ENCODE assay signal across 8 cellular contexts in the genomic region with DNA sequence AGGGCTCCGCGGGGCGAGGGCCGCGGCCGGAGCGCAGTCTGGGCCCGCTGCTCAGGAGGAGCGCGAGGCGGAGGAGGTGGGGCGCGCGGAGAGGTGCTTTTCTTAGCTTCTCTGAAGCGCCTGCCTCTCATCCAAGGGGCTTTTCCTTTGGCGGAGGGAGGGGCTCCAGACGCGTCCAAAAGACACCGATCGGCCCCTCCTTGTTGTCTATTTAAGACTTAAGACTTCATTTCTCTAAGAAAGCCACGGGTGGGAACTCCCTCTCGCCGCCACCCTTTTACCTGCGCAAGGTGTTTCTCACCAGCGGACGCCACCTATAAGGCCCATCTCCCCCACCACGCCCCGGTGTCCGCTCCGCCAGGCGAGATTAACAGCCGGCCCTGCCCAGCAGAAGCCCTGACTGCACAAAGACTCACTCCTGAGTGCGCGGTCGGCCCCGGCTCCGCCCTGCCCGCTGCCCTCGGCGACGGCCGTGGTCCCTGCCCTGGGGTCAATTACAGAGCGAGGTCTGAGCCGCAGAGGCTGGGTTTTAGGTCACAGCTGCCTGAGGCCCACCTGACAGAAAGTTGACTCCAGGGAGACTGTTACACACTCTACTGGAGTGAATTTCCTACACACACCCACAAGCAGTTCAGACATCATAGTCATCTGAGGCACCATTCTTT. TPM values are rescaled to one million over a fixed set of nuclear protein-coding genes. Genes with fewer than 3 reads are reported as not detected.
A peak's percentile ranks its signal among the peaks of the same experiment; 100 is the strongest.
DNase-seq lines count a peak whose midpoint lies in the region; ATAC-seq, FAIRE-seq and TF ChIP-seq lines count a peak whose summit lies in the region.

A gene (minus strand): TSS at position 402 of the 665 bp plus-strand sequence. CDS start 450 bp downstream, outside the sequence.

- peak within 1 kb of the TSS; percentile 91 for H3K4me3 Mint-ChIP-seq in astrocyte (ENCODE audit: unreplicated experiment)
- no peak within 1 kb of the TSS for H3K4me3 Mint-ChIP-seq in activated T-cell treated with anti-CD3 and anti-CD28 coated beads, Interleukin-2, amount 50 U/mL, for 24 hours
- no peak within 1 kb of the TSS for H3K4me3 Mint-ChIP-seq in natural killer cell treated with Interleukin-12 subunit alpha and Interleukin-12 subunit beta and Interleukin-15 and Interleukin-18, amount 100 ng/mL, for 72 hours

- H4K20me1 ChIP-seq in astrocyte (ENCODE audit: insufficient read depth, low read length), result no peaks in the 10 kb centered on the region
- H4K20me1 ChIP-seq in keratinocyte (ENCODE audit: control insufficient read depth, extremely low read depth, insufficient read depth, low read length), result no peaks in the 10 kb centered on the region

- no peaks in the 10 kb centered on the region for H3K79me2 ChIP-seq in astrocyte (ENCODE audit: insufficient read depth, low read length)
- H3K79me2 ChIP-seq in keratinocyte (ENCODE audit: control insufficient read depth, insufficient read depth, low read length), result peaks cover 40% of the 10 kb centered on the region

- dilution Hi-C loops in keratinocyte (cut with MboI; ENCODE audit: extremely low pct_ligation_motif_present, low sequenced_read_pairs), result no loop called here

- no peak within 1 kb of the TSS for H3K27ac ChIP-seq in astrocyte (ENCODE audit: low read depth, low read length)
- peak within 1 kb of the TSS; percentile 90 for H3K27ac ChIP-seq in keratinocyte (ENCODE audit: control insufficient read depth, insufficient read depth, low read length)
- peak within 1 kb of the TSS in 7 of 8 donors; percentile 23 to 90 (median 68) for H3K27ac ChIP-seq in spleen

- no peaks in the 10 kb centered on the region for H3K9me1 ChIP-seq in keratinocyte (ENCODE audit: control insufficient read depth, extremely low read depth, insufficient read depth, low read length)

- intact Hi-C loops in spleen (cut with DNase I; ENCODE audit: low total_unique reads), result no loop called here

- H3K27me3 ChIP-seq in astrocyte (ENCODE audit: insufficient read depth, low read length), result peaks cover 7% of the 10 kb centered on the region
- H3K27me3 ChIP-seq in keratinocyte (ENCODE audit: control insufficient read depth, extremely low read depth, insufficient read depth, low read length), result no peaks in the 10 kb centered on the region
- peaks cover 0 to 51% (median 17%) of the 10 kb centered on the region in 7 donors for H3K27me3 ChIP-seq in spleen (replicated peaks in 1 of 7)

- ATAC-seq in GM21390 (IDR thresholded peaks at IDR 0.05; ENCODE audit: unreplicated experiment), result no peak
- no peak for ATAC-seq in natural killer cell treated with Interleukin-12 subunit alpha and Interleukin-12 subunit beta and Interleukin-15 and Interleukin-18, amount 100 ng/mL, for 72 hours

- no peaks in the 10 kb centered on the region for H3K27me3 Mint-ChIP-seq in astrocyte (ENCODE audit: low read depth, unreplicated experiment)
- peaks cover 24% of the 10 kb centered on the region for H3K27me3 Mint-ChIP-seq in activated T-cell treated with anti-CD3 and anti-CD28 coated beads, Interleukin-2, amount 50 U/mL, for 24 hours
- H3K27me3 Mint-ChIP-seq in natural killer cell treated with Interleukin-12 subunit alpha and Interleukin-12 subunit beta and Interleukin-15 and Interleukin-18, amount 100 ng/mL, for 72 hours, result peaks cover 10 to 14% of the 10 kb centered on the region in 2 donors

- TF ChIP-seq POLR2A in spleen (IDR thresholded peaks at IDR 0.05), result no peak

- H3K4me2 ChIP-seq in astrocyte (ENCODE audit: low read length) (peak within 1 kb of the TSS; percentile 91), keratinocyte (ENCODE audit: control insufficient read depth, extremely low read depth, insufficient read depth, low read depth, low read length) (peak within 1 kb of the TSS; percentile 96)

- peak within 1 kb of the TSS; percentile 84 for H3K27ac Mint-ChIP-seq in astrocyte (ENCODE audit: unreplicated experiment)
- no peak within 1 kb of the TSS for H3K27ac Mint-ChIP-seq in activated T-cell treated with anti-CD3 and anti-CD28 coated beads, Interleukin-2, amount 50 U/mL, for 24 hours
- no peak within 1 kb of the TSS for H3K27ac Mint-ChIP-seq in natural killer cell treated with Interleukin-12 subunit alpha and Interleukin-12 subunit beta and Interleukin-15 and Interleukin-18, amount 100 ng/mL, for 72 hours

- peaks cover 13% of the 10 kb centered on the region for H3K4me1 Mint-ChIP-seq in astrocyte (ENCODE audit: low read depth, unreplicated experiment)
- H3K4me1 Mint-ChIP-seq in activated T-cell treated with anti-CD3 and anti-CD28 coated beads, Interleukin-2, amount 50 U/mL, for 24 hours (ENCODE audit: low read depth), result no peaks in the 10 kb centered on the region
- no peaks in the 10 kb centered on the region for H3K4me1 Mint-ChIP-seq in natural killer cell treated with Interleukin-12 subunit alpha and Interleukin-12 subunit beta and Interleukin-15 and Interleukin-18, amount 100 ng/mL, for 72 hours (ENCODE audit: low read depth in 2 of 2)

- H3K9ac ChIP-seq in astrocyte (ENCODE audit: low read length) (peak within 1 kb of the TSS; percentile 61), keratinocyte (ENCODE audit: control insufficient read depth, extremely low read depth, insufficient read depth, low read length) (peak within 1 kb of the TSS; percentile 92)

- DNase-seq in HPDE6-E6E7 (ENCODE audit: extremely low spot score) (peak; percentile 52), astrocyte (ENCODE audit: low read depth) (no peak), keratinocyte (ENCODE audit: low read depth, low spot score) (no peak), spleen (peak; percentile 86), SK-N-DZ (ENCODE audit: low spot score) (no peak)
- no peak for DNase-seq in activated T-cell treated with anti-CD3 and anti-CD28 coated beads, Interleukin-2, amount 50 U/mL, for 24 hours
- no peak for DNase-seq in natural killer cell treated with Interleukin-12 subunit alpha and Interleukin-12 subunit beta and Interleukin-15 and Interleukin-18, amount 100 ng/mL, for 72 hours (ENCODE audit: low spot score)

- WGBS in spleen, 5 donors, result 4 to 23% (median 9%) methylated on average over 17 to 44 of the region's 44 CpGs

- no peaks in the 10 kb centered on the region for H3K36me3 Mint-ChIP-seq in astrocyte (ENCODE audit: low read depth, unreplicated experiment)
- H3K36me3 Mint-ChIP-seq in activated T-cell treated with anti-CD3 and anti-CD28 coated beads, Interleukin-2, amount 50 U/mL, for 24 hours (ENCODE audit: low read depth), result no peaks in the 10 kb centered on the region
- H3K36me3 Mint-ChIP-seq in natural killer cell treated with Interleukin-12 subunit alpha and Interleukin-12 subunit beta and Interleukin-15 and Interleukin-18, amount 100 ng/mL, for 72 hours, result peaks cover 9% of the 10 kb centered on the region

- H3K4me1 ChIP-seq in astrocyte (ENCODE audit: insufficient read depth, low read length) (peaks cover 4% of the 10 kb centered on the region), keratinocyte (ENCODE audit: control insufficient read depth, extremely low read depth, insufficient read depth, low read length) (peaks cover 31% of the 10 kb centered on the region), spleen (peaks cover 0 to 25% (median 0%) of the 10 kb centered on the region in 6 donors)

- H3K9me3 Mint-ChIP-seq in astrocyte (ENCODE audit: unreplicated experiment), result no peaks in the 10 kb centered on the region
- H3K9me3 Mint-ChIP-seq in activated T-cell treated with anti-CD3 and anti-CD28 coated beads, Interleukin-2, amount 50 U/mL, for 24 hours, result peaks cover 4% of the 10 kb centered on the region
- peaks cover 9% of the 10 kb centered on the region for H3K9me3 Mint-ChIP-seq in natural killer cell treated with Interleukin-12 subunit alpha and Interleukin-12 subunit beta and Interleukin-15 and Interleukin-18, amount 100 ng/mL, for 72 hours

- H3K4me3 ChIP-seq in astrocyte (ENCODE audit: insufficient read depth, low read depth, low read length) (peak within 1 kb of the TSS; percentile 45), keratinocyte (ENCODE audit: control insufficient read depth in 2 of 3, extremely low read depth in 1 of 3, insufficient read depth in 2 of 3, low read depth in 1 of 3, low read length in 3 of 3) (peak within 1 kb of the TSS; percentile 69 to 89 (median 89)), spleen (peak within 1 kb of the TSS; percentile 27 to 72 (median 44))

- no peaks in the 10 kb centered on the region for H3K9me3 ChIP-seq in astrocyte (ENCODE audit: insufficient read depth, low read depth, low read length)
- H3K9me3 ChIP-seq in keratinocyte (ENCODE audit: control insufficient read depth, low read depth, low read length), result no peaks in the 10 kb centered on the region
- H3K9me3 ChIP-seq in spleen, result peaks cover 0 to 8% (median 0%) of the 10 kb centered on the region in 8 donors

- no peaks in the 10 kb centered on the region for H3K36me3 ChIP-seq in astrocyte (ENCODE audit: insufficient read depth, low read length)
- H3K36me3 ChIP-seq in keratinocyte (ENCODE audit: control insufficient read depth in 2 of 2, extremely low read depth in 1 of 2, insufficient read depth in 2 of 2, low read length in 2 of 2), result no peaks in the 10 kb centered on the region
- no peaks in the 10 kb centered on the region for H3K36me3 ChIP-seq in spleen

- FAIRE-seq in astrocyte (lab: Jason Lieb, UNC) (no peak), keratinocyte (lab: Jason Lieb, UNC) (peak; percentile 36)

- peak within 1 kb of the TSS; percentile 62 for H2AFZ ChIP-seq in astrocyte (ENCODE audit: low read depth, low read length)
- H2AFZ ChIP-seq in keratinocyte (ENCODE audit: control insufficient read depth, low read length), result peak within 1 kb of the TSS; percentile 73

- TF ChIP-seq CTCF in astrocyte (IDR thresholded peaks at IDR 0.05; ENCODE audit: insufficient read depth, low read depth, low read length) (no peak), keratinocyte (optimal IDR thresholded peaks at IDR 0.05 in 1 of 3, IDR thresholded peaks at IDR 0.05 in 1 of 3, conservative IDR thresholded peaks at IDR 0.05 in 1 of 3; ENCODE audit: extremely low read depth in 1 of 3, insufficient read depth in 2 of 3, low read length in 3 of 3) (no peak), spleen (IDR thresholded peaks at IDR 0.05 in 8 of 11, conservative IDR thresholded peaks at IDR 0.05 in 3 of 11) (no peak)

RNA-seq across cellular contexts. Expression of the gene that starts here (rescaled TPM):
- total RNA-seq in astrocyte, result 39.4 and 48.7 TPM in 2 replicates
- polyA plus RNA-seq in keratinocyte, result 32.1 to 48.6 TPM (median 37.1 TPM) in 3 replicates
- polyA plus RNA-seq in keratinocyte (2011; ENCODE audit: low read depth), result 218 TPM
- polyA plus RNA-seq in keratinocyte (2011; cell fraction: cytosol; rRNA removed), result 11.5 and 24.5 TPM in 2 replicates
- 58.0 and 88.8 TPM in 2 replicates for polyA plus RNA-seq in keratinocyte (2011; cell fraction: nucleus; rRNA removed)
- polyA plus RNA-seq in keratinocyte (2012; ENCODE audit: low replicate concordance), result 41.4 and 86.7 TPM in 2 replicates
- 31.1 to 128 TPM (median 117 TPM) in 3 replicates for polyA minus RNA-seq in keratinocyte
- polyA minus RNA-seq in keratinocyte (2011; cell fraction: cytosol; rRNA and poly(A)+ RNA removed), result 42.8 TPM
- polyA minus RNA-seq in keratinocyte (2011; cell fraction: nucleus; rRNA and poly(A)+ RNA removed), result 111 and 206 TPM in 2 replicates
- 10 to 100 TPM in 6 of 7 donors, 1 to 10 TPM in 1; 8.5 to 18.7 (median 14.6) TPM for total RNA-seq in spleen
- polyA plus RNA-seq in spleen, result 1 to 10 TPM in 1 of 3 donors, under 1 TPM in 2; 0.90 to 1.2 (median 0.91) TPM
- 0.03 and 0.09 TPM in 2 replicates for polyA plus RNA-seq in SK-N-DZ (2014; cell fraction: cytosol; rRNA removed)
- 0.08 TPM in 1 of 2 replicates, not detected in the other for polyA plus RNA-seq in SK-N-DZ (2014; cell fraction: nucleus; rRNA removed)
- not detected for total RNA-seq in natural killer cell treated with Interleukin-12 subunit alpha and Interleukin-12 subunit beta and Interleukin-15 and Interleukin-18, amount 100 ng/mL, for 72 hours

Comparison
In these comparisons a context has a peak if more than half of its experiments do, and no peak if none do; other contexts are left out.
1. RNA of the gene that starts here (total RNA-seq): 39.4 to 48.7 TPM in astrocyte and 8.5 to 18.7 TPM in spleen; not detected in natural killer cell treated with Interleukin-12 subunit alpha and Interleukin-12 subunit beta and Interleukin-15 and Interleukin-18, amount 100 ng/mL, for 72 hours; every median in the first group is over 4 times any median in the second.
2. RNA of the gene that starts here (polyA plus RNA-seq): 11.5 to 218 TPM in keratinocyte; 0.90 to 1.2 TPM in spleen; every median in the first group is over 4 times any median in the second.
3. DNase-seq: peak in HPDE6-E6E7 (single experiment) and spleen (single experiment); none in astrocyte (single experiment), keratinocyte (single experiment), activated T-cell treated with anti-CD3 and anti-CD28 coated beads, Interleukin-2, amount 50 U/mL, for 24 hours (single experiment), SK-N-DZ (single experiment) and natural killer cell treated with Interleukin-12 subunit alpha and Interleukin-12 subunit beta and Interleukin-15 and Interleukin-18, amount 100 ng/mL, for 72 hours (single experiment).
4. Peak in every context shown above with its lines, with median percentiles within 50 percentile points of each other: H3K4me3 ChIP-seq.